In genomic region chr10:94108200-94108599, GRCh38 we compare ENCODE assay signal across 14 cellular contexts.
DNase-seq lines count a peak whose midpoint lies in the region; ATAC-seq and TF ChIP-seq lines count a peak whose summit lies in the region.
"Had no signal": no experiment of that assay in that cellular context is flagged by ENCODE, and none has a peak within 500 bp of the region (broad histone marks: within the 10 kb centered on the region; RNA-seq: fewer than 3 reads in every experiment).

No MANE protein-coding gene starts in this region.

- no peak overlapping the region for H3K4me3 Mint-ChIP-seq in activated naive CD8-positive, alpha-beta T cell treated with anti-CD3 and anti-CD28 coated beads, Interleukin-2, amount 50 U/mL, for 24 hours
- no peak overlapping the region for H3K4me3 Mint-ChIP-seq in activated naive CD8-positive, alpha-beta T cell treated with anti-CD3 and anti-CD28 coated beads for 36 hours
- H3K4me3 Mint-ChIP-seq in nephron progenitor cell = no peak overlapping the region
- H3K4me3 Mint-ChIP-seq: activated CD4-positive, alpha-beta T cell treated with anti-CD3 and anti-CD28 coated beads, Interleukin-2, amount 10 ng/mL, durations not matched to agents 7 days and 5 days; CD4-positive, alpha-beta memory T cell; memory B cell; stimulated activated naive CD8-positive, alpha-beta T cell treated with anti-CD3 and anti-CD28 coated beads, Interleukin-15, Interleukin-2, amounts not matched to agents 100 ng/mL and 50 ng/mL, for 24 hours had no signal

- no peak for DNase-seq in activated naive CD8-positive, alpha-beta T cell treated with anti-CD3 and anti-CD28 coated beads, Interleukin-2, amount 50 U/mL, for 24 hours
- DNase-seq in activated naive CD8-positive, alpha-beta T cell treated with anti-CD3 and anti-CD28 coated beads for 36 hours = no peak
- DNase-seq in RKO (ENCODE audit: low spot score) (peak; percentile 35), fibroblast of peridontal ligament (ENCODE audit: extremely low read depth) (peak; percentile 88), nephron progenitor cell (no peak), DMS79 treated with DMSO at 0.1 percent for 48 hours (lab: John Stamatoyannopoulos, UW) (no peak), Ammon's horn (ENCODE audit: low spot score) (no peak)
- DNase-seq in stimulated activated naive CD8-positive, alpha-beta T cell treated with anti-CD3 and anti-CD28 coated beads, Interleukin-15, Interleukin-2, amounts not matched to agents 100 U/mL and 50 U/mL, for 24 hours = no peak
- DNase-seq: activated CD4-positive, alpha-beta T cell treated with anti-CD3 and anti-CD28 coated beads, Interleukin-2, amount 10 ng/mL, durations not matched to agents 7 days and 5 days; CD4-positive, alpha-beta memory T cell; NCI-H1436; stimulated activated CD4-positive, alpha-beta T cell treated with anti-CD3 and anti-CD28 coated beads, Interleukin-2, amount 100 ng/mL, for 24 hours had no signal

- H3K27me3 Mint-ChIP-seq in activated naive CD8-positive, alpha-beta T cell treated with anti-CD3 and anti-CD28 coated beads, Interleukin-2, amount 50 U/mL, for 24 hours = peaks cover 2% of the 10 kb centered on the region
- peaks cover 18% of the 10 kb centered on the region for H3K27me3 Mint-ChIP-seq in activated naive CD8-positive, alpha-beta T cell treated with anti-CD3 and anti-CD28 coated beads for 36 hours
- H3K27me3 Mint-ChIP-seq in nephron progenitor cell (ENCODE audit: low read depth, poor library complexity) = no peaks in the 10 kb centered on the region

- no peak overlapping the region for H3K27ac Mint-ChIP-seq in activated naive CD8-positive, alpha-beta T cell treated with anti-CD3 and anti-CD28 coated beads, Interleukin-2, amount 50 U/mL, for 24 hours
- no peak overlapping the region for H3K27ac Mint-ChIP-seq in activated naive CD8-positive, alpha-beta T cell treated with anti-CD3 and anti-CD28 coated beads for 36 hours
- H3K27ac Mint-ChIP-seq in nephron progenitor cell = no peak overlapping the region
- H3K27ac Mint-ChIP-seq: activated CD4-positive, alpha-beta T cell treated with anti-CD3 and anti-CD28 coated beads, Interleukin-2, amount 10 ng/mL, durations not matched to agents 7 days and 5 days; CD4-positive, alpha-beta memory T cell; memory B cell; stimulated activated naive CD8-positive, alpha-beta T cell treated with anti-CD3 and anti-CD28 coated beads, Interleukin-15, Interleukin-2, amounts not matched to agents 100 ng/mL and 50 ng/mL, for 24 hours had no signal

- H3K36me3 Mint-ChIP-seq in activated naive CD8-positive, alpha-beta T cell treated with anti-CD3 and anti-CD28 coated beads, Interleukin-2, amount 50 U/mL, for 24 hours (ENCODE audit: low read depth) = no peaks in the 10 kb centered on the region
- H3K36me3 Mint-ChIP-seq in activated naive CD8-positive, alpha-beta T cell treated with anti-CD3 and anti-CD28 coated beads for 36 hours = no peaks in the 10 kb centered on the region
- no peaks in the 10 kb centered on the region for H3K36me3 Mint-ChIP-seq in nephron progenitor cell (ENCODE audit: low read depth)
- H3K36me3 Mint-ChIP-seq: CD4-positive, alpha-beta memory T cell; memory B cell had no signal

- no peaks in the 10 kb centered on the region for H3K9me3 Mint-ChIP-seq in activated naive CD8-positive, alpha-beta T cell treated with anti-CD3 and anti-CD28 coated beads, Interleukin-2, amount 50 U/mL, for 24 hours
- H3K9me3 Mint-ChIP-seq in activated naive CD8-positive, alpha-beta T cell treated with anti-CD3 and anti-CD28 coated beads for 36 hours = no peaks in the 10 kb centered on the region
- H3K9me3 Mint-ChIP-seq in nephron progenitor cell = no peaks in the 10 kb centered on the region
- H3K9me3 Mint-ChIP-seq: activated CD4-positive, alpha-beta T cell treated with anti-CD3 and anti-CD28 coated beads, Interleukin-2, amount 10 ng/mL, durations not matched to agents 7 days and 5 days; memory B cell; stimulated activated naive CD8-positive, alpha-beta T cell treated with anti-CD3 and anti-CD28 coated beads, Interleukin-15, Interleukin-2, amounts not matched to agents 100 ng/mL and 50 ng/mL, for 24 hours had no signal

- peak; percentile 46 for ATAC-seq in activated naive CD8-positive, alpha-beta T cell treated with anti-CD3 and anti-CD28 coated beads, Interleukin-2, amount 50 U/mL, for 24 hours
- peak; percentile 36 for ATAC-seq in stimulated activated naive CD8-positive, alpha-beta T cell treated with anti-CD3 and anti-CD28 coated beads, Interleukin-15, Interleukin-2, amounts not matched to agents 100 U/mL and 50 U/mL, for 24 hours

- no peak for TF ChIP-seq CTCF in nephron progenitor cell (IDR thresholded peaks at IDR 0.05)

- H3K4me1 Mint-ChIP-seq in activated naive CD8-positive, alpha-beta T cell treated with anti-CD3 and anti-CD28 coated beads, Interleukin-2, amount 50 U/mL, for 24 hours = no peaks in the 10 kb centered on the region
- no peaks in the 10 kb centered on the region for H3K4me1 Mint-ChIP-seq in activated naive CD8-positive, alpha-beta T cell treated with anti-CD3 and anti-CD28 coated beads for 36 hours
- H3K4me1 Mint-ChIP-seq in nephron progenitor cell = peaks cover 8% of the 10 kb centered on the region
- H3K4me1 Mint-ChIP-seq: CD4-positive, alpha-beta memory T cell; memory B cell had no signal

Comparison
In these comparisons a context has a peak if more than half of its experiments do, and no peak if none do; other contexts are left out.
1. DNase-seq: peak in RKO (single experiment) and fibroblast of peridontal ligament (single experiment); none in activated naive CD8-positive, alpha-beta T cell treated with anti-CD3 and anti-CD28 coated beads, Interleukin-2, amount 50 U/mL, for 24 hours (single experiment), activated naive CD8-positive, alpha-beta T cell treated with anti-CD3 and anti-CD28 coated beads for 36 hours (single experiment), stimulated activated naive CD8-positive, alpha-beta T cell treated with anti-CD3 and anti-CD28 coated beads, Interleukin-15, Interleukin-2, amounts not matched to agents 100 U/mL and 50 U/mL, for 24 hours (single experiment), nephron progenitor cell (single experiment), DMS79 treated with DMSO at 0.1 percent for 48 hours (single experiment) and Ammon's horn (single experiment).